ENCODE assay signal across 19 cellular contexts in the genomic region with DNA sequence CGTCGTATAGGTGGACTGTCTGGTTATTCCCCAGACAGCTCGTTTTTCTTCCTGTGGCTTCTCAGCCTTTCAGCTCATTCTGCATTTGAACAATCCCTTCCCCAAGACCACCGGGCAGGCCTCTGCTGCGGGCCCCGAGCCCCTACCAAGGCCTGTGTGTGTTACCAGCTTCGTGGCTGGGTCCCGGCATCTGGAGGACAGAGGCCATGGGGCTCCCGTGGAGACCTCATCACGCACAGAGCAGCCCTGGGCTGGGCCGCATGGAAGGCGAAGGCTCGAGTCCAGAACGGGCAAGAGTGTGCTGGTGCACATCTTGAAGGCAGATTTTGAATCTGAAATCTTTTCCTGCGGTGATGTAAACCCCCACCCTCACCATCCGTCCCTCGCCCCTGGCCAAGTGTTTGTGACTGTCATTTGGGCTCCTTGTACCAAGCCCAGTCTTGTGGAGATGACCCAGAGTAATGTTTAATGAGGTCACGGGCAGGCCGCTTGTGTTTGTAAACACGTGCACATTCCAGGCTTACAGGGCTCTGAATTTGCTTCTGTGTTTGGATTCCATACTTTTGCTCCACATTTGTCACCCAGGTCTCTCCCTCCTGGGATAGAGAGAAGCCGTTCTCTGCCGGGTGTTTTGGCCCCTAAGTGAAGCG.
A peak's percentile ranks its signal among the peaks of the same experiment; 100 is the strongest.
DNase-seq lines count a peak whose midpoint lies in the region; ATAC-seq, FAIRE-seq and TF ChIP-seq lines count a peak whose summit lies in the region.
"Had no signal": no experiment of that assay in that cellular context is flagged by ENCODE, and none has a peak within 500 bp of the region (broad histone marks: within the 10 kb centered on the region; RNA-seq: fewer than 3 reads in every experiment).

No MANE protein-coding gene starts in this region.

- no peaks in the 10 kb centered on the region for H3K9me3 Mint-ChIP-seq in nephron progenitor cell
- H3K9me3 Mint-ChIP-seq in natural killer cell treated with Interleukin-12 subunit alpha and Interleukin-12 subunit beta and Interleukin-15 and Interleukin-18, amount 100 ng/mL, for 72 hours, result no peaks in the 10 kb centered on the region

- intact Hi-C loops in dorsolateral prefrontal cortex (cut with DNase I) (loop anchor here in 1 of 2 donors (5.0 kb wide), 2 partner anchors 41 to 99 kb away; no protein-coding TSS in a partner anchor), spleen (cut with DNase I; ENCODE audit: low total_unique reads) (no loop called here)

- peaks cover 12% of the 10 kb centered on the region for H3K27me3 Mint-ChIP-seq in nephron progenitor cell (ENCODE audit: low read depth, poor library complexity)
- H3K27me3 Mint-ChIP-seq in natural killer cell treated with Interleukin-12 subunit alpha and Interleukin-12 subunit beta and Interleukin-15 and Interleukin-18, amount 100 ng/mL, for 72 hours, result no peaks in the 10 kb centered on the region
- H3K27me3 Mint-ChIP-seq: CD4-positive, alpha-beta memory T cell had no signal

- TF ChIP-seq POLR2A in spleen (IDR thresholded peaks at IDR 0.05) (no peak), GM12891 (IDR thresholded peaks at IDR 0.05; ENCODE audit: low read depth, low read length) (no peak)

- peaks cover 0 to 36% (median 0%) of the 10 kb centered on the region in 8 donors for H3K9me3 ChIP-seq in spleen

- H3K36me3 ChIP-seq in spleen, result no peaks in the 10 kb centered on the region
- H3K36me3 ChIP-seq: BE2C had no signal

- H3K4me1 Mint-ChIP-seq in nephron progenitor cell, result peaks cover 30% of the 10 kb centered on the region
- H3K4me1 Mint-ChIP-seq in natural killer cell treated with Interleukin-12 subunit alpha and Interleukin-12 subunit beta and Interleukin-15 and Interleukin-18, amount 100 ng/mL, for 72 hours (ENCODE audit: low read depth in 2 of 2), result no peaks in the 10 kb centered on the region
- H3K4me1 Mint-ChIP-seq: CD4-positive, alpha-beta memory T cell had no signal

- H3K4me1 ChIP-seq in spleen, result no peaks in the 10 kb centered on the region
- H3K4me1 ChIP-seq: BE2C had no signal

- DNase-seq in dorsolateral prefrontal cortex (no peak), nephron progenitor cell (no peak), spleen (peak; percentile 66), NOMO-1 treated with dmso at 0.1 percent for 144 hours (lab: John Stamatoyannopoulos, UW; ENCODE audit: unreplicated experiment) (no peak), GM12891 (ENCODE audit: insufficient read length, low spot score) (no peak)
- no peak for DNase-seq in natural killer cell treated with Interleukin-12 subunit alpha and Interleukin-12 subunit beta and Interleukin-15 and Interleukin-18, amount 100 ng/mL, for 72 hours (ENCODE audit: low spot score)
- DNase-seq: ACHN; BE2C; CD4-positive, alpha-beta memory T cell; DMS79; GM23248; KG1; NCI-H1436 treated with DMSO at 0.1 percent for 48 hours; NCI-H2081; NCI-H510A had no signal

- peak overlapping the region in 31 of 59 donors; percentile 4 to 79 (median 52) for H3K27ac ChIP-seq in dorsolateral prefrontal cortex
- H3K27ac ChIP-seq in spleen, result no peak overlapping the region
- H3K27ac ChIP-seq: GM23248 had no signal

- H3K27me3 ChIP-seq in dorsolateral prefrontal cortex (no peaks in the 10 kb centered on the region), spleen (replicated peaks in 1 of 7) (no peaks in the 10 kb centered on the region)
- H3K27me3 ChIP-seq: BE2C had no signal

- no peaks in the 10 kb centered on the region for H3K36me3 Mint-ChIP-seq in nephron progenitor cell (ENCODE audit: low read depth)
- no peaks in the 10 kb centered on the region for H3K36me3 Mint-ChIP-seq in natural killer cell treated with Interleukin-12 subunit alpha and Interleukin-12 subunit beta and Interleukin-15 and Interleukin-18, amount 100 ng/mL, for 72 hours
- H3K36me3 Mint-ChIP-seq: CD4-positive, alpha-beta memory T cell had no signal

- ATAC-seq in natural killer cell treated with Interleukin-12 subunit alpha and Interleukin-12 subunit beta and Interleukin-15 and Interleukin-18, amount 100 ng/mL, for 72 hours, result no peak
- ATAC-seq: Panc1, Right ventricle myocardium inferior, SK-N-SH treated with all-trans-retinoic acid at 6 μM for 48 hours had no signal

- H3K4me3 Mint-ChIP-seq in nephron progenitor cell, result no peak overlapping the region
- H3K4me3 Mint-ChIP-seq in natural killer cell treated with Interleukin-12 subunit alpha and Interleukin-12 subunit beta and Interleukin-15 and Interleukin-18, amount 100 ng/mL, for 72 hours, result no peak overlapping the region
- H3K4me3 Mint-ChIP-seq: CD4-positive, alpha-beta memory T cell had no signal

- 76 to 81% (median 79%) methylated on average over 16 to 23 of the region's 23 CpGs for WGBS in spleen, 5 donors

- no peak for FAIRE-seq in GM12891 (lab: Jason Lieb, UNC)

- TF ChIP-seq CTCF in dorsolateral prefrontal cortex (IDR thresholded peaks at IDR 0.05 in 54 of 56, conservative IDR thresholded peaks at IDR 0.05 in 2 of 56; ENCODE audit: low read depth in 1 of 56, partially characterized antibody in 56 of 56) (no peak), nephron progenitor cell (IDR thresholded peaks at IDR 0.05) (no peak), spleen (IDR thresholded peaks at IDR 0.05 in 8 of 11, conservative IDR thresholded peaks at IDR 0.05 in 3 of 11) (no peak)

- H3K4me3 ChIP-seq in dorsolateral prefrontal cortex (no peak overlapping the region), spleen (no peak overlapping the region)
- H3K4me3 ChIP-seq: GM23248 had no signal

- H3K27ac Mint-ChIP-seq in nephron progenitor cell, result peak overlapping the region; percentile 44
- H3K27ac Mint-ChIP-seq in natural killer cell treated with Interleukin-12 subunit alpha and Interleukin-12 subunit beta and Interleukin-15 and Interleukin-18, amount 100 ng/mL, for 72 hours, result no peak overlapping the region
- H3K27ac Mint-ChIP-seq: CD4-positive, alpha-beta memory T cell had no signal

TF ChIP-seq in PFSK-1, 5 proteins besides CTCF, POLR2A, EP300 and RAD21:
- peak; percentile 26; the same call in 1 of the 2 replicates for TF ChIP-seq POLR2AphosphoS5 (IDR thresholded peaks at IDR 0.05; ENCODE audit: low read depth, low read length)
- no peak for TF ChIP-seq TAF1 (IDR thresholded peaks at IDR 0.05; ENCODE audit: borderline replicate concordance, insufficient read depth, low read length)

TF ChIP-seq in GM12891, 5 proteins besides CTCF, POLR2A, EP300 and RAD21:
- no peak for TF ChIP-seq POLR2AphosphoS5 (IDR thresholded peaks at IDR 0.05; ENCODE audit: low read depth, low read length)
- no peak for TF ChIP-seq POU2F2 (IDR thresholded peaks at IDR 0.05; ENCODE audit: low read depth, low read length)
- no peak for TF ChIP-seq PAX5 (IDR thresholded peaks at IDR 0.05; ENCODE audit: insufficient read depth, low read length, severe bottlenecking)
- TF ChIP-seq SPI1 (IDR thresholded peaks at IDR 0.05; ENCODE audit: low read depth, low read length), result no peak
- no peak for TF ChIP-seq TAF1 (IDR thresholded peaks at IDR 0.05; ENCODE audit: low read depth, low read length)

Comparison
In these comparisons a context has a peak if more than half of its experiments do, and no peak if none do; other contexts are left out.
1. H3K27ac ChIP-seq: peak in dorsolateral prefrontal cortex (31 of 59); none in spleen (0 of 8).